In the genomic region with DNA sequence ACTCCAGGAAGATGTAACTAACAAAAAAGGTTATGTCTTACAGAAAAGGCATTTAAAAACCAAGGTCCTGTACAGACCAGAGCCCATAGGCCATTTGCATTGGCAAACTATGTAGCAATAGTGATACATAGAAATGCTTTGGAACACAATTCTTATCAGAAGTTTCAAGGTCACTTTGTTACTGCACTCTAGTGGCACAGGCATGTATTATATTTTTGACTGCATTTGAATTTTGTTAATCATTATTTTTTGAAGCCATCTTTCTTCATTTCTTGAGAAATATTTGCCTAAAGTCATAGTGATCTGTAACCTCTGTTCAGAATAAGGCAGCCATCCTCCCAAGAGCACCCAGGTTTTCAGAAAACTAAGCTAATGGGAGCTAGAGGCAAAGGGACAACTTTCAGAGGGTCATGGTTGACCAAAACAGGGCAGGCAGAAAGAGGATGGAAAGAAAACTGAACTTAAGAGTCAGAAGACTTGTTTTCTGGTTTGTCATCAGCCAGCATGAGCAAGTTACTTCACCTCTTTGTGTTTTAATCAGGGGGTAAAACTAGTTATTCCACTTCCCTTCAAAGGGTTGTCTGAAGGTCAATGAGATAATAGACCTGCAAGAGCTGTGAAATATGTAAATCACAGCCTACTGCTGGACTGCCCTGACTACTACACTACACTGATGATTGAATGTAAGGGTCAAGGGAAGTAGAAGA, we compare ENCODE assay signal across 1 cellular context.
TF ChIP-seq lines count a peak whose summit lies in the region.

No MANE protein-coding gene starts in this region.

TF ChIP-seq in HepG2, 621 proteins besides CTCF, POLR2A, EP300 and RAD21 (continued from another document and continues in another):
- TF ChIP-seq, protein P1, sequence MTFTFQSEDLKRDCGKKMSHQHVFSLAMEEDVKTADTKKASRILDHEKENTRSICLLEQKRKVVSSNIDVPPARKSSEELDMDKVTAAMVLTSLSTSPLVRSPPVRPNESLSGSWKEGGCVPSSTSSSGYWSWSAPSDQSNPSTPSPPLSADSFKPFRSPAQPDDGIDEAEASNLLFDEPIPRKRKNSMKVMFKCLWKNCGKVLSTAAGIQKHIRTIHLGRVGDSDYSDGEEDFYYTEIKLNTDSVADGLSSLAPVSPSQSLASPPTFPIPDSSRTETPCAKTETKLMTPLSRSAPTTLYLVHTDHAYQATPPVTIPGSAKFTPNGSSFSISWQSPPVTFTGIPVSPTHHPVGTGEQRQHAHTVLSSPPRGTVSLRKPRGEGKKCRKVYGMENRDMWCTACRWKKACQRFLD (CRISPR knock-in tag; IDR thresholded peaks at IDR 0.05; ENCODE audit: borderline replicate concordance): no peak
- TF ChIP-seq, protein P2, sequence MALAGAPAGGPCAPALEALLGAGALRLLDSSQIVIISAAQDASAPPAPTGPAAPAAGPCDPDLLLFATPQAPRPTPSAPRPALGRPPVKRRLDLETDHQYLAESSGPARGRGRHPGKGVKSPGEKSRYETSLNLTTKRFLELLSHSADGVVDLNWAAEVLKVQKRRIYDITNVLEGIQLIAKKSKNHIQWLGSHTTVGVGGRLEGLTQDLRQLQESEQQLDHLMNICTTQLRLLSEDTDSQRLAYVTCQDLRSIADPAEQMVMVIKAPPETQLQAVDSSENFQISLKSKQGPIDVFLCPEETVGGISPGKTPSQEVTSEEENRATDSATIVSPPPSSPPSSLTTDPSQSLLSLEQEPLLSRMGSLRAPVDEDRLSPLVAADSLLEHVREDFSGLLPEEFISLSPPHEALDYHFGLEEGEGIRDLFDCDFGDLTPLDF (CRISPR knock-in tag; IDR thresholded peaks at IDR 0.05): 0 out of 2 replicates have a peak, but pooled peaks have one; percentile 37
- TF ChIP-seq ASH2L (IDR thresholded peaks at IDR 0.05; ENCODE audit: insufficient read length, low read depth, low read length): peak; percentile 46
- TF ChIP-seq, protein P3, sequence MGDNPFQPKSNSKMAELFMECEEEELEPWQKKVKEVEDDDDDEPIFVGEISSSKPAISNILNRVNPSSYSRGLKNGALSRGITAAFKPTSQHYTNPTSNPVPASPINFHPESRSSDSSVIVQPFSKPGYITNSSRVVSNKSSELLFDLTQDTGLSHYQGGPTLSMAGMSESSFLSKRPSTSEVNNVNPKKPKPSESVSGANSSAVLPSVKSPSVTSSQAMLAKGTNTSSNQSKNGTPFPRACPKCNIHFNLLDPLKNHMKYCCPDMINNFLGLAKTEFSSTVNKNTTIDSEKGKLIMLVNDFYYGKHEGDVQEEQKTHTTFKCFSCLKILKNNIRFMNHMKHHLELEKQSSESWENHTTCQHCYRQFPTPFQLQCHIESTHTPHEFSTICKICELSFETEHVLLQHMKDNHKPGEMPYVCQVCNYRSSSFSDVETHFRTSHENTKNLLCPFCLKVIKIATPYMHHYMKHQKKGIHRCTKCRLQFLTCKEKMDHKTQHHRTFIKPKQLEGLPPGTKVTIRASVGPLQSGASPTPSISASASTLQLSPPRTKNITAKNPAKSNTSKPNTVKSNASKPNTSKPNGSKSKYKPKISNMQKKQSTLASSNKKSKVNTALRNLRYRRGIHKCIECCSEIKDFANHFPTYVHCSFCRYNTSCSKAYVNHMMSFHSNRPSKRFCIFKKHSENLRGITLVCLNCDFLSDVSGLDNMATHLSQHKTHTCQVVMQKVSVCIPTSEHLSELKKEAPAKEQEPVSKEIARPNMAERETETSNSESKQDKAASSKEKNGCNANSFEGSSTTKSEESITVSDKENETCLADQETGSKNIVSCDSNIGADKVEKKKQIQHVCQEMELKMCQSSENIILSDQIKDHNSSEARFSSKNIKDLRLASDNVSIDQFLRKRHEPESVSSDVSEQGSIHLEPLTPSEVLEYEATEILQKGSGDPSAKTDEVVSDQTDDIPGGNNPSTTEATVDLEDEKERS (CRISPR knock-in tag; IDR thresholded peaks at IDR 0.05): peak; percentile 74
- TF ChIP-seq POGZ (CRISPR knock-in tag; IDR thresholded peaks at IDR 0.05): peak; percentile 86
- peak; percentile 62; the same call in 1 of the 2 replicates for TF ChIP-seq NFIC (IDR thresholded peaks at IDR 0.05; ENCODE audit: low read length)
- TF ChIP-seq YY1 (IDR thresholded peaks at IDR 0.05; ENCODE audit: insufficient read depth, insufficient replicate concordance, low read depth, low read length): peak; percentile 25
- TF ChIP-seq NFYC (CRISPR knock-in tag; IDR thresholded peaks at IDR 0.05): peak; percentile 33; the same call in 1 of the 2 replicates
- peak; percentile 62 for TF ChIP-seq ZNF263 (CRISPR knock-in tag; IDR thresholded peaks at IDR 0.05)
- TF ChIP-seq ZNF207 (IDR thresholded peaks at IDR 0.05; ENCODE audit: borderline replicate concordance): no peak
- 0 out of 4 replicates have a peak, but pooled peaks of 1 of the 2 experiments have one; percentile 42 for TF ChIP-seq KLF16 (CRISPR knock-in tag; IDR thresholded peaks at IDR 0.05)
- peak; percentile 48 for TF ChIP-seq MED1 (CRISPR knock-in tag; IDR thresholded peaks at IDR 0.05)
- TF ChIP-seq TBX2 (CRISPR knock-in tag; IDR thresholded peaks at IDR 0.05; ENCODE audit: borderline replicate concordance): peak; percentile 54; the same call in 1 of the 2 replicates
- TF ChIP-seq, protein P4, sequence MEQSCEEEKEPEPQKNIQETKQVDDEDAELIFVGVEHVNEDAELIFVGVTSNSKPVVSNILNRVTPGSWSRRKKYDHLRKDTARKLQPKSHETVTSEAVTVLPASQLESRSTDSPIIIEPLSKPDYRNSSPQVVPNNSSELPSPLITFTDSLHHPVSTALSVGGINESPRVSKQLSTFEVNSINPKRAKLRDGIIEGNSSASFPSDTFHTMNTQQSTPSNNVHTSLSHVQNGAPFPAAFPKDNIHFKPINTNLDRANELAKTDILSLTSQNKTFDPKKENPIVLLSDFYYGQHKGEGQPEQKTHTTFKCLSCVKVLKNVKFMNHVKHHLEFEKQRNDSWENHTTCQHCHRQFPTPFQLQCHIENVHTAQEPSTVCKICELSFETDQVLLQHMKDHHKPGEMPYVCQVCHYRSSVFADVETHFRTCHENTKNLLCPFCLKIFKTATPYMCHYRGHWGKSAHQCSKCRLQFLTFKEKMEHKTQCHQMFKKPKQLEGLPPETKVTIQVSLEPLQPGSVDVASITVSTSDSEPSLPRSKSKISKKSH (CRISPR knock-in tag; IDR thresholded peaks at IDR 0.05; ENCODE audit: borderline replicate concordance): no peak
- 0 out of 2 replicates have a peak, but pooled peaks have one; percentile 22 for TF ChIP-seq ZFP36L1 (CRISPR knock-in tag; IDR thresholded peaks at IDR 0.05)
- TF ChIP-seq, protein P5, sequence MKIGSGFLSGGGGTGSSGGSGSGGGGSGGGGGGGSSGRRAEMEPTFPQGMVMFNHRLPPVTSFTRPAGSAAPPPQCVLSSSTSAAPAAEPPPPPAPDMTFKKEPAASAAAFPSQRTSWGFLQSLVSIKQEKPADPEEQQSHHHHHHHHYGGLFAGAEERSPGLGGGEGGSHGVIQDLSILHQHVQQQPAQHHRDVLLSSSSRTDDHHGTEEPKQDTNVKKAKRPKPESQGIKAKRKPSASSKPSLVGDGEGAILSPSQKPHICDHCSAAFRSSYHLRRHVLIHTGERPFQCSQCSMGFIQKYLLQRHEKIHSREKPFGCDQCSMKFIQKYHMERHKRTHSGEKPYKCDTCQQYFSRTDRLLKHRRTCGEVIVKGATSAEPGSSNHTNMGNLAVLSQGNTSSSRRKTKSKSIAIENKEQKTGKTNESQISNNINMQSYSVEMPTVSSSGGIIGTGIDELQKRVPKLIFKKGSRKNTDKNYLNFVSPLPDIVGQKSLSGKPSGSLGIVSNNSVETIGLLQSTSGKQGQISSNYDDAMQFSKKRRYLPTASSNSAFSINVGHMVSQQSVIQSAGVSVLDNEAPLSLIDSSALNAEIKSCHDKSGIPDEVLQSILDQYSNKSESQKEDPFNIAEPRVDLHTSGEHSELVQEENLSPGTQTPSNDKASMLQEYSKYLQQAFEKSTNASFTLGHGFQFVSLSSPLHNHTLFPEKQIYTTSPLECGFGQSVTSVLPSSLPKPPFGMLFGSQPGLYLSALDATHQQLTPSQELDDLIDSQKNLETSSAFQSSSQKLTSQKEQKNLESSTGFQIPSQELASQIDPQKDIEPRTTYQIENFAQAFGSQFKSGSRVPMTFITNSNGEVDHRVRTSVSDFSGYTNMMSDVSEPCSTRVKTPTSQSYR (CRISPR knock-in tag; IDR thresholded peaks at IDR 0.05; ENCODE audit: borderline replicate concordance): peak; percentile 34; the same call in 1 of the 2 replicates
- TF ChIP-seq ISL2 (CRISPR knock-in tag; IDR thresholded peaks at IDR 0.05): peak; percentile 84
- TF ChIP-seq, protein P6, sequence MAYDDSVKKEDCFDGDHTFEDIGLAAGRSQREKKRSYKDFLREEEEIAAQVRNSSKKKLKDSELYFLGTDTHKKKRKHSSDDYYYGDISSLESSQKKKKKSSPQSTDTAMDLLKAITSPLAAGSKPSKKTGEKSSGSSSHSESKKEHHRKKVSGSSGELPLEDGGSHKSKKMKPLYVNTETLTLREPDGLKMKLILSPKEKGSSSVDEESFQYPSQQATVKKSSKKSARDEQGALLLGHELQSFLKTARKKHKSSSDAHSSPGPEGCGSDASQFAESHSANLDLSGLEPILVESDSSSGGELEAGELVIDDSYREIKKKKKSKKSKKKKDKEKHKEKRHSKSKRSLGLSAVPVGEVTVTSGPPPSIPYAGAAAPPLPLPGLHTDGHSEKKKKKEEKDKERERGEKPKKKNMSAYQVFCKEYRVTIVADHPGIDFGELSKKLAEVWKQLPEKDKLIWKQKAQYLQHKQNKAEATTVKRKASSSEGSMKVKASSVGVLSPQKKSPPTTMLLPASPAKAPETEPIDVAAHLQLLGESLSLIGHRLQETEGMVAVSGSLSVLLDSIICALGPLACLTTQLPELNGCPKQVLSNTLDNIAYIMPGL (CRISPR knock-in tag; IDR thresholded peaks at IDR 0.05; ENCODE audit: borderline replicate concordance in 1 of 2, low read depth in 1 of 2): 0 out of 4 replicates have a peak, but pooled peaks of 1 of the 2 experiments have one; percentile 20
- TF ChIP-seq KLF12 (CRISPR knock-in tag; IDR thresholded peaks at IDR 0.05; ENCODE audit: borderline replicate concordance): 0 out of 2 replicates have a peak, but pooled peaks have one; percentile 18
- peak; percentile 30; the same call in 1 of the 2 replicates for TF ChIP-seq BRD4 (CRISPR knock-in tag; IDR thresholded peaks at IDR 0.05)
- TF ChIP-seq ZFY (CRISPR knock-in tag; IDR thresholded peaks at IDR 0.05): no peak
- no peak for TF ChIP-seq ATF7-NPFF (CRISPR knock-in tag; IDR thresholded peaks at IDR 0.05; ENCODE audit: low read depth)
- TF ChIP-seq ZNF225 (CRISPR knock-in tag; IDR thresholded peaks at IDR 0.05): no peak
- TF ChIP-seq CREM (IDR thresholded peaks at IDR 0.05): peak; percentile 57; the same call in 1 of the 2 replicates
- no peak for TF ChIP-seq CREM (CRISPR knock-in tag; IDR thresholded peaks at IDR 0.05)
- peak; percentile 54; the same call in 1 of the 2 replicates for TF ChIP-seq HNRNPUL1 (IDR thresholded peaks at IDR 0.05; ENCODE audit: low read depth, low read length)
- 0 out of 2 replicates have a peak, but pooled peaks have one; percentile 56 for TF ChIP-seq HOXA5 (CRISPR knock-in tag; IDR thresholded peaks at IDR 0.05)
- peak; percentile 57; the same call in 1 of the 2 replicates for TF ChIP-seq FOXJ3 (CRISPR knock-in tag; IDR thresholded peaks at IDR 0.05; ENCODE audit: borderline replicate concordance)
- TF ChIP-seq, protein P7, sequence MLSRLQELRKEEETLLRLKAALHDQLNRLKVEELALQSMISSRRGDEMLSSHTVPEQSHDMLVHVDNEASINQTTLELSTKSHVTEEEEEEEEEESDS (CRISPR knock-in tag; IDR thresholded peaks at IDR 0.05; ENCODE audit: borderline replicate concordance): no peak
- TF ChIP-seq NCOR1 (IDR thresholded peaks at IDR 0.05; ENCODE audit: borderline replicate concordance, low read length): peak; percentile 51; the same call in 1 of the 2 replicates
- no peak for TF ChIP-seq KDM4B (CRISPR knock-in tag; IDR thresholded peaks at IDR 0.05)
- no peak for TF ChIP-seq ZBTB7B (CRISPR knock-in tag; IDR thresholded peaks at IDR 0.05)
- TF ChIP-seq KAT8 (CRISPR knock-in tag; IDR thresholded peaks at IDR 0.05): peak; percentile 57; the same call in 1 of the 2 replicates
- TF ChIP-seq, protein P8, sequence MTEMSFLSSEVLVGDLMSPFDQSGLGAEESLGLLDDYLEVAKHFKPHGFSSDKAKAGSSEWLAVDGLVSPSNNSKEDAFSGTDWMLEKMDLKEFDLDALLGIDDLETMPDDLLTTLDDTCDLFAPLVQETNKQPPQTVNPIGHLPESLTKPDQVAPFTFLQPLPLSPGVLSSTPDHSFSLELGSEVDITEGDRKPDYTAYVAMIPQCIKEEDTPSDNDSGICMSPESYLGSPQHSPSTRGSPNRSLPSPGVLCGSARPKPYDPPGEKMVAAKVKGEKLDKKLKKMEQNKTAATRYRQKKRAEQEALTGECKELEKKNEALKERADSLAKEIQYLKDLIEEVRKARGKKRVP (CRISPR knock-in tag; IDR thresholded peaks at IDR 0.05): peak in 1 of 2 experiments; percentile 24; a peak in 1 of 4 replicates
- no peak for TF ChIP-seq JDP2 (CRISPR knock-in tag; IDR thresholded peaks at IDR 0.05; ENCODE audit: borderline replicate concordance)
- peak; percentile 73 for TF ChIP-seq HDAC2 (CRISPR knock-in tag; IDR thresholded peaks at IDR 0.05)
- TF ChIP-seq, protein P9, sequence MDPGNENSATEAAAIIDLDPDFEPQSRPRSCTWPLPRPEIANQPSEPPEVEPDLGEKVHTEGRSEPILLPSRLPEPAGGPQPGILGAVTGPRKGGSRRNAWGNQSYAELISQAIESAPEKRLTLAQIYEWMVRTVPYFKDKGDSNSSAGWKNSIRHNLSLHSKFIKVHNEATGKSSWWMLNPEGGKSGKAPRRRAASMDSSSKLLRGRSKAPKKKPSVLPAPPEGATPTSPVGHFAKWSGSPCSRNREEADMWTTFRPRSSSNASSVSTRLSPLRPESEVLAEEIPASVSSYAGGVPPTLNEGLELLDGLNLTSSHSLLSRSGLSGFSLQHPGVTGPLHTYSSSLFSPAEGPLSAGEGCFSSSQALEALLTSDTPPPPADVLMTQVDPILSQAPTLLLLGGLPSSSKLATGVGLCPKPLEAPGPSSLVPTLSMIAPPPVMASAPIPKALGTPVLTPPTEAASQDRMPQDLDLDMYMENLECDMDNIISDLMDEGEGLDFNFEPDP (CRISPR knock-in tag; conservative IDR thresholded peaks at IDR 0.05): no peak
- peak; percentile 70; the same call in 1 of the 2 replicates for TF ChIP-seq HMG20A (CRISPR knock-in tag; IDR thresholded peaks at IDR 0.05; ENCODE audit: borderline replicate concordance)
- TF ChIP-seq SMC3 (IDR thresholded peaks at IDR 0.05; ENCODE audit: low read length): peak; percentile 87
